ENCODE assay signal across 16 cellular contexts in genomic region chr1:36752431-36752830, GRCh38.
DNase-seq lines count a peak whose midpoint lies in the region; ATAC-seq, FAIRE-seq and TF ChIP-seq lines count a peak whose summit lies in the region.
"Had no signal": no experiment of that assay in that cellular context is flagged by ENCODE, and none has a peak within 500 bp of the region (broad histone marks: within the 10 kb centered on the region; RNA-seq: fewer than 3 reads in every experiment).

No MANE protein-coding gene starts in this region.

- WGBS in spleen, 5 donors: 55 to 83% (median 68%) methylated on average over 2 of the region's 2 CpGs

- H3K27ac ChIP-seq in BLaER1 treated with 17β-estradiol and CSF1 and Interleukin-3, amounts not matched to agents 10 nM and 100 nM: peak overlapping the region in 5 of 11 experiments; percentile 21 to 71 (median 63); a peak in 7 of 22 replicates
- peak overlapping the region; percentile 54 for H3K27ac ChIP-seq in PC-9
- H3K27ac ChIP-seq in endothelial cell of umbilical vein (ENCODE audit: insufficient read depth, low read depth, low read length): no peak overlapping the region
- no peak overlapping the region for H3K27ac ChIP-seq in spleen
- H3K27ac ChIP-seq: C4-2B, HL-60 had no signal

- no peaks in the 10 kb centered on the region for H3K9me3 ChIP-seq in BLaER1 treated with 17β-estradiol and CSF1 and Interleukin-3, amounts not matched to agents 10 nM and 100 nM (replicated peaks in 1 of 11)
- H3K9me3 ChIP-seq in PC-9 (ENCODE audit: insufficient read depth, low read depth): no peaks in the 10 kb centered on the region
- no peaks in the 10 kb centered on the region for H3K9me3 ChIP-seq in endothelial cell of umbilical vein (replicated peaks; ENCODE audit: control insufficient read depth, insufficient read depth, low read length)
- H3K9me3 ChIP-seq in spleen: no peaks in the 10 kb centered on the region
- H3K9me3 ChIP-seq: HAP-1 had no signal

- dilution Hi-C loops in endothelial cell of umbilical vein (cut with MboI; ENCODE audit: extremely low pct_ligation_motif_present, low sequenced_read_pairs): no loop called here

- H3K9me1 ChIP-seq in endothelial cell of umbilical vein (replicated peaks; ENCODE audit: control insufficient read depth, extremely low read depth, insufficient read depth, low read length): no peaks in the 10 kb centered on the region

- DNase-seq in PC-9 (no peak), endothelial cell of umbilical vein (ENCODE audit: low read depth, low spot score) (no peak), spleen (peak; percentile 11), H4 (ENCODE audit: low spot score) (no peak), D721Med (ENCODE audit: insufficient read length, low spot score) (no peak)
- DNase-seq: ACHN; CD4-positive, alpha-beta memory T cell; DND-41; GF-D8; HFFc6 had no signal

- H3K4me1 ChIP-seq in BLaER1 treated with 17β-estradiol and CSF1 and Interleukin-3, amounts not matched to agents 10 nM and 100 nM: peaks cover 18 to 52% (median 40%) of the 10 kb centered on the region in 10 experiments
- H3K4me1 ChIP-seq in PC-9 (replicated peaks; ENCODE audit: insufficient read depth): peaks cover 29% of the 10 kb centered on the region
- peaks cover 17% of the 10 kb centered on the region for H3K4me1 ChIP-seq in endothelial cell of umbilical vein (ENCODE audit: control insufficient read depth, extremely low read depth, insufficient read depth, low read length)
- no peaks in the 10 kb centered on the region for H3K4me1 ChIP-seq in spleen

- no peaks in the 10 kb centered on the region for H4K20me1 ChIP-seq in BLaER1 treated with 17β-estradiol and CSF1 and Interleukin-3, amounts not matched to agents 10 nM and 100 nM
- H4K20me1 ChIP-seq in PC-9 (ENCODE audit: insufficient read depth) (no peaks in the 10 kb centered on the region; the same call in 1 of the 2 replicates), endothelial cell of umbilical vein (replicated peaks; ENCODE audit: control insufficient read depth, extremely low read depth, insufficient read depth, low read length) (no peaks in the 10 kb centered on the region)

- no peaks in the 10 kb centered on the region for H3K27me3 ChIP-seq in BLaER1 treated with 17β-estradiol and CSF1 and Interleukin-3, amounts not matched to agents 10 nM and 100 nM
- H3K27me3 ChIP-seq in PC-9 (ENCODE audit: insufficient read depth, low read depth) (0 out of 2 replicates have a peak, but pooled peaks cover 13% of the 10 kb centered on the region), endothelial cell of umbilical vein (ENCODE audit: control insufficient read depth in 2 of 2, insufficient read depth in 2 of 2, low read length in 2 of 2) (no peaks in the 10 kb centered on the region), spleen (replicated peaks in 1 of 7) (peaks cover 0 to 43% (median 0%) of the 10 kb centered on the region in 7 donors)

- peaks cover 8% of the 10 kb centered on the region; the same call in 1 of the 2 replicates for H3F3A ChIP-seq in PC-9 (ENCODE audit: insufficient read depth, low read depth)

- H3K4me3 ChIP-seq in BLaER1 treated with 17β-estradiol and CSF1 and Interleukin-3, amounts not matched to agents 10 nM and 100 nM: peak overlapping the region in 2 of 10 experiments; percentile 8 to 31; a peak in 2 of 20 replicates
- H3K4me3 ChIP-seq in PC-9 (no peak overlapping the region), endothelial cell of umbilical vein (replicated peaks in 1 of 3; ENCODE audit: insufficient read depth in 1 of 3, low read depth in 1 of 3, low read length in 3 of 3) (no peak overlapping the region), spleen (no peak overlapping the region)
- H3K4me3 ChIP-seq: GM23338, HAP-1 had no signal

- TF ChIP-seq CTCF in PC-9 (conservative IDR thresholded peaks at IDR 0.05): no peak
- TF ChIP-seq CTCF in endothelial cell of umbilical vein (IDR thresholded peaks at IDR 0.05; ENCODE audit: extremely low read depth in 1 of 2, insufficient read depth in 1 of 2, low read depth in 1 of 2, low read length in 2 of 2): no peak
- TF ChIP-seq CTCF in spleen (IDR thresholded peaks at IDR 0.05 in 8 of 11, conservative IDR thresholded peaks at IDR 0.05 in 3 of 11): no peak
- TF ChIP-seq CTCF in D721Med (IDR thresholded peaks at IDR 0.05; ENCODE audit: insufficient read depth, missing control alignments): no peak

- no peak for TF ChIP-seq POLR2A in endothelial cell of umbilical vein (IDR thresholded peaks at IDR 0.05; ENCODE audit: low read depth, low read length)
- TF ChIP-seq POLR2A in spleen (IDR thresholded peaks at IDR 0.05): no peak

- H3K4me2 ChIP-seq in BLaER1 treated with 17β-estradiol and CSF1 and Interleukin-3, amounts not matched to agents 10 nM and 100 nM: peak overlapping the region; percentile 56 to 94 (median 87)
- H3K4me2 ChIP-seq in PC-9: peak overlapping the region; percentile 61
- peak overlapping the region; percentile 27 for H3K4me2 ChIP-seq in endothelial cell of umbilical vein (ENCODE audit: insufficient read depth, low read length)
- H3K4me2 ChIP-seq: GM23338 had no signal

- no TSS peak for BruUV-seq in PC-9 (replicated peaks; lab: Mats Ljungman, UMichigan)
- BruUV-seq in endothelial cell of umbilical vein (replicated peaks; lab: Mats Ljungman, UMichigan): no TSS peak

- POLR2A ChIA-PET in PC-9 (lab: Charles Lee; ENCODE audit: unreplicated experiment) (no interaction called here), endothelial cell of umbilical vein (lab: Charles Lee) (interaction anchor here (0.6 kb wide), 1 partner anchor 30 kb away, joined by 3 read pairs; no protein-coding TSS in a partner anchor)

- H3K36me3 ChIP-seq in BLaER1 treated with 17β-estradiol and CSF1 and Interleukin-3, amounts not matched to agents 10 nM and 100 nM: no peaks in the 10 kb centered on the region
- H3K36me3 ChIP-seq in PC-9 (ENCODE audit: low read depth) (no peaks in the 10 kb centered on the region), endothelial cell of umbilical vein (ENCODE audit: control insufficient read depth in 2 of 2, extremely low read depth in 1 of 2, insufficient read depth in 2 of 2, low read length in 2 of 2) (no peaks in the 10 kb centered on the region), spleen (no peaks in the 10 kb centered on the region)
- H3K36me3 ChIP-seq: HAP-1 had no signal

- H3K9me2 ChIP-seq in PC-9 (ENCODE audit: insufficient read depth): no peaks in the 10 kb centered on the region

- H3K79me2 ChIP-seq in PC-9 (ENCODE audit: low read depth) (no peaks in the 10 kb centered on the region), endothelial cell of umbilical vein (ENCODE audit: control insufficient read depth, insufficient read depth, low read length) (no peaks in the 10 kb centered on the region)

- CTCF ChIA-PET in PC-9 (lab: Charles Lee) (no interaction called here), endothelial cell of umbilical vein (lab: Charles Lee) (no interaction called here)

- intact Hi-C loops in PC-9 (cut with micrococcal nuclease; ENCODE audit: unreplicated experiment): no loop called here
- intact Hi-C loops in endothelial cell of umbilical vein (cut with micrococcal nuclease): no loop called here
- intact Hi-C loops in spleen (cut with DNase I; ENCODE audit: low total_unique reads): no loop called here

- no peak for ATAC-seq in HG02642 (IDR thresholded peaks at IDR 0.05; ENCODE audit: poor library complexity, unreplicated experiment)
- ATAC-seq: GM23338 had no signal

- H2AFZ ChIP-seq in PC-9 (no peak overlapping the region; the same call in 1 of the 2 replicates), endothelial cell of umbilical vein (ENCODE audit: low read depth, low read length) (no peak overlapping the region)
- H2AFZ ChIP-seq: GM23338 had no signal

- peak; percentile 42 for FAIRE-seq in endothelial cell of umbilical vein (lab: Jason Lieb, UNC)
- FAIRE-seq in D721Med (lab: Jason Lieb, UNC): no peak

- peak overlapping the region in 9 of 11 experiments; percentile 11 to 60 (median 29); a peak in 8 of 22 replicates for H3K9ac ChIP-seq in BLaER1 treated with 17β-estradiol and CSF1 and Interleukin-3, amounts not matched to agents 10 nM and 100 nM
- H3K9ac ChIP-seq in endothelial cell of umbilical vein (replicated peaks; ENCODE audit: extremely low read depth, insufficient read depth, low read length): no peak overlapping the region

TF ChIP-seq in endothelial cell of umbilical vein, 7 proteins besides CTCF, POLR2A, EP300 and RAD21:
- TF ChIP-seq FOS (IDR thresholded peaks at IDR 0.05; ENCODE audit: borderline replicate concordance, insufficient read depth, low read length) (no peak), EZH2 (IDR thresholded peaks at IDR 0.05; ENCODE audit: borderline replicate concordance, low read depth, low read length, severe bottlenecking) (no peak), POLR2AphosphoS5 (IDR thresholded peaks at IDR 0.05; ENCODE audit: insufficient read depth, low read depth, low read length) (no peak), GATA2 (IDR thresholded peaks at IDR 0.05; ENCODE audit: insufficient read depth, insufficient read length, low read depth, low read length) (no peak), MAX (IDR thresholded peaks at IDR 0.05; ENCODE audit: insufficient read depth, insufficient read length) (no peak), MYC (IDR thresholded peaks at IDR 0.05; ENCODE audit: low read depth, low read length) (no peak), JUN (IDR thresholded peaks at IDR 0.05; ENCODE audit: borderline replicate concordance, insufficient read depth, insufficient read length, low read depth) (no peak)

Comparison
In these comparisons a context has a peak if more than half of its experiments do, and no peak if none do; other contexts are left out.
1. H3K4me2 ChIP-seq: peak in every context shown above with its lines; median percentile 87 in BLaER1 treated with 17β-estradiol and CSF1 and Interleukin-3, amounts not matched to agents 10 nM and 100 nM; 61 in PC-9; 27 in endothelial cell of umbilical vein.